Comparison of ENCODE assay signal across 8 cellular contexts in the genomic region with DNA sequence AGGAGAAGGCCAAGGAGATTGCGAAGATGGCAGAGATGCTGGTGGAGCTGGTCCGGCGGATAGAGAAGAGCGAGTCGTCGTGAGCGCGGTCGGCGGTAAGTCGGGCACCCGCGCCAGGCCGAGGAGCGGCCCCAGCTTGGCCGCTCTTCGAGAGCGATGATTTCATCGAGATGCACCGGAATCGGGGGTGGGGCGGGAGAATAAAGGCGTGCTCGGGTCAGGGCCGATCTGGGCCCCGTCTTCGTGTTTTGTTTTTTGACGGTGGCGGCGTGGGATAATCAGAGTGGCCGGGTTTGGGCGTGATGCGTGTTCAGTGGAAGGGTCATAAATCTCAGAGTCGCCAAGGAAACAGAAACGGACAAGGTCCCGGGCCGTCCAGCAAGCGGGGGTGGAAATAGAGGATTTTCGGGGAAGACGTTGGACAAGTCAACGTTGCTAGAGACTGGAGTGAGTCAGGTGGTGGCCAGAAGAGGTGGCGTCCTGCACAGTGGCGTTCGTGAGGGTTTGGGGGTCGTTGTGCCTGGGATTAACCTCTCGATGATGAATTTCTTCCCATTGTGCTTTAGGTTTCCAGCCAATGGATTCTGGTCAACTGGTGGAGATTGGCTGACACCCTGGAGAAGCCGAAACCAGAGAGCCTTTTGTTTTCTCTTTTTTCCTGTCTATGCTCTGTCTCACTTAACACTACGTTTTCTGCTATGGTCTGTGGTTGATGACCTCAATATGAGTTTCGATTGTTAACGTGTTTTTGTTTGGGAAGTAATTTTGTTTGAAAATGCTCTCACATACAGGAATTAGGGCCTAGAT. TPM values are rescaled to one million over a fixed set of nuclear protein-coding genes. Genes with fewer than 3 reads are reported as not detected.
A peak's percentile ranks its signal among the peaks of the same experiment; 100 is the strongest.
DNase-seq lines count a peak whose midpoint lies in the region; ATAC-seq and TF ChIP-seq lines count a peak whose summit lies in the region.

No MANE protein-coding gene starts in this region.

- TF ChIP-seq CTCF in AG09309 (IDR thresholded peaks at IDR 0.05; ENCODE audit: control insufficient read depth, insufficient read depth, low read depth, low read length, missing control alignments) = no peak
- no peak for TF ChIP-seq CTCF in lung (IDR thresholded peaks at IDR 0.05; ENCODE audit: control extremely low read depth, extremely low read depth)

- DNase-seq in AG09309 (ENCODE audit: low read depth) (no peak), dermis microvascular lymphatic vessel endothelial cell (ENCODE audit: low read depth in 2 of 2) (peak; percentile 11 to 70), lung (ENCODE audit: low spot score) (peak; percentile 45), NCI-H2171 (lab: John Stamatoyannopoulos, UW) (no peak)
- DNase-seq in activated CD4-positive, CD25-positive, alpha-beta regulatory T cell (lab: John Stamatoyannopoulos, UW) = peak in 3 of 4 experiments; percentile 10 to 32 (median 31)
- peak; percentile 9 for DNase-seq in stimulated activated CD8-positive, alpha-beta memory T cell treated with anti-CD3 and anti-CD28 coated beads, Interleukin-7, amount 100 ng/mL, for 24 hours (ENCODE audit: low read depth)

- H3K36me3 ChIP-seq in lung (ENCODE audit: control insufficient read depth in 2 of 2, insufficient read depth in 2 of 2, low read length in 2 of 2) = peaks cover 2 to 6% of the 10 kb centered on the region in 2 donors

- H3K9me3 ChIP-seq in lung (ENCODE audit: control insufficient read depth in 2 of 2, insufficient read depth in 1 of 2, low read length in 1 of 2) = no peaks in the 10 kb centered on the region

- H3K4me1 ChIP-seq in lung (ENCODE audit: control insufficient read depth in 2 of 2, insufficient read depth in 2 of 2, low read length in 2 of 2) = peaks cover 6 to 19% of the 10 kb centered on the region in 2 donors

- peak overlapping the region; percentile 92 to 96 for H3K27ac ChIP-seq in lung (ENCODE audit: low read depth in 1 of 2, low read length in 1 of 2)

- ATAC-seq in GM19351 (IDR thresholded peaks at IDR 0.05; ENCODE audit: unreplicated experiment) (peak; percentile 51), HG03457 (IDR thresholded peaks at IDR 0.05; ENCODE audit: unreplicated experiment) (peak; percentile 13), lung (ENCODE audit: insufficient read depth, low FRiP score) (peak; percentile 60)

- 1 to 2% methylated on average over 50 of the region's 50 CpGs for WGBS in lung, 2 donors

- peak overlapping the region; percentile 99 for H3K4me3 ChIP-seq in AG09309 (ENCODE audit: control insufficient read depth, low read depth, low read length)
- H3K4me3 ChIP-seq in lung = peak overlapping the region; percentile 93

- H3K27me3 ChIP-seq in lung (ENCODE audit: control insufficient read depth, insufficient read depth) = no peaks in the 10 kb centered on the region

RNA-seq across cellular contexts. Expression of a gene that starts 0.9 kb away (rescaled TPM):
- total RNA-seq in dermis microvascular lymphatic vessel endothelial cell (85.1 and 109 TPM in 2 replicates), lung (100 to 1,000 TPM; 193 to 244 TPM)
- polyA plus RNA-seq in lung = 100 to 1,000 TPM; 183 to 286 TPM

RNA-seq across cellular contexts. Expression of a gene that starts 52.3 kb away (rescaled TPM):
- total RNA-seq in dermis microvascular lymphatic vessel endothelial cell (0.13 TPM in 1 of 2 replicates, not detected in the other), lung (10 to 100 TPM; 34.2 to 64.5 TPM)
- polyA plus RNA-seq in lung = 100 to 1,000 TPM in 1 of 2 donors, 10 to 100 TPM in 1; 38.7 to 118 TPM

Comparison
In these comparisons a context has a peak if more than half of its experiments do, and no peak if none do; other contexts are left out.
1. DNase-seq: peak in activated CD4-positive, CD25-positive, alpha-beta regulatory T cell (3 of 4), dermis microvascular lymphatic vessel endothelial cell (2 of 2), lung (single experiment) and stimulated activated CD8-positive, alpha-beta memory T cell treated with anti-CD3 and anti-CD28 coated beads, Interleukin-7, amount 100 ng/mL, for 24 hours (single experiment); none in AG09309 (single experiment) and NCI-H2171 (single experiment).
2. RNA of a gene that starts 52.3 kb away (total RNA-seq): 34.2 to 64.5 TPM in lung; 0.13 TPM in dermis microvascular lymphatic vessel endothelial cell; every median in the first group is over 10 times any median in the second.
3. Peak in every context shown above with its lines, with median percentiles within 50 percentile points of each other: ATAC-seq.